In genomic region chr14:74667758-74668157, GRCh38 we compare ENCODE assay signal across 1 cellular context.
TF ChIP-seq lines count a peak whose summit lies in the region.

No MANE protein-coding gene starts in this region.

TF ChIP-seq in IMR-90, 13 proteins besides CTCF, POLR2A, EP300 and RAD21:
- TF ChIP-seq CEBPB (IDR thresholded peaks at IDR 0.05; ENCODE audit: low read depth, low read length) (peak; percentile 95), SMC3 (IDR thresholded peaks at IDR 0.05; ENCODE audit: low read depth, low read length) (no peak)
